Comparison of ENCODE assay signal across 20 cellular contexts in the genomic region with DNA sequence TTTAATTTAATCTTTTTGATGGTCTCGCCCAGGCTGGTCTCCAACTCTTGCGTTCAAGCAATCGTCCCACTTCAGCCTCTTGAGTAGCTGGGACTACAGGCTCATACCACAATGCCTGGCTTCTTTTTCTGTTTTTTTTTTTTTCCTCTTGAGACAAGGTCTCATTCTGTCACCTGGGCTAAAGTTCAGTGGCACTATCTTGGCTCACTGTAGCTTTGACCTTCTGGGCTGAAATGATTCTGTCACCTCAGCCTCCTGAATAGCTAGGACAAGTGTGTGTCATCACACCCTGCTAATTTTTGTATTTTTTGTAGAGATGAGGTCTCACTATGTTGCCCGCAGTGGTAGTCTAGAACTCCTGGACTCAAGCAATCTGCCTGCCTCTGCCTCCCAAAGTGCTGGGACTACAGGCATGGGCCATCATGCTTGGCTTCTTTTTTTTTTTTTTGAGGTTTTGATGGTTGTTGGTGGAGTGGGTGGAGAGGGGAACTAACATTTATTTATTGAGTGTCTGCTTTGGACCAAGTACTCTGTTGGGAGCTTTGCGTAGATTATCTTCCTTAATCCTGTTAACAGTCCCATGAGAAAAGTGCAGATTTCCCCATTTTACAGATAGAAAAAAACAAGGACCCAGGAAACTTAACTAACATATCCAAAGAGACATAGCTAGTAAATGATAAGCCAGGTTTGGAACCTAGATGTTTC.
"Had no signal": no experiment of that assay in that cellular context is flagged by ENCODE, and none has a peak within 500 bp of the region (broad histone marks: within the 10 kb centered on the region; RNA-seq: fewer than 3 reads in every experiment).

No MANE protein-coding gene starts in this region.

- H3K27me3 ChIP-seq: brain microvascular endothelial cell, foreskin keratinocyte had no signal

- H3K4me3 ChIP-seq: lung, thoracic aorta had no signal

- H3K36me3 Mint-ChIP-seq: immature natural killer cell had no signal

- H3K27ac ChIP-seq: brain microvascular endothelial cell, foreskin keratinocyte, thoracic aorta had no signal

- H3K36me3 ChIP-seq: brain microvascular endothelial cell, thoracic aorta had no signal

- H3K4me1 ChIP-seq: foreskin keratinocyte had no signal

- H3K27ac Mint-ChIP-seq: activated CD8-positive, alpha-beta T cell treated with anti-CD3 and anti-CD28 coated beads, Interleukin-2, amount 10 ng/mL, durations not matched to agents 7 days and 5 days; activated naive CD8-positive, alpha-beta T cell; activated T-cell treated with anti-CD3 and anti-CD28 coated beads, Interleukin-2, amount 50 U/mL, for 72 hours; immature natural killer cell had no signal

- H3K9me3 ChIP-seq: thoracic aorta had no signal

- H3K27me3 Mint-ChIP-seq: activated naive CD8-positive, alpha-beta T cell; central memory CD8-positive, alpha-beta T cell had no signal

- DNase-seq: activated CD4-positive, alpha-beta T cell treated with anti-CD3 and anti-CD28 coated beads for 48 hours; activated CD8-positive, alpha-beta memory T cell treated with anti-CD3 and anti-CD28 coated beads, Interleukin-2, amount 50 U/mL, for 48 hours; activated CD8-positive, alpha-beta T cell treated with anti-CD3 and anti-CD28 coated beads, Interleukin-2, amount 10 ng/mL, durations not matched to agents 7 days and 5 days; activated gamma-delta T cell treated with Interleukin-2 at 50 U/mL for 16 hours; activated T-cell treated with anti-CD3 and anti-CD28 coated beads, Interleukin-2, amount 50 U/mL, for 72 hours; brain microvascular endothelial cell; cortex of kidney; effector memory CD4-positive, alpha-beta T cell; foreskin keratinocyte; head of caudate nucleus; immature natural killer cell; midbrain; retina; stimulated activated CD4-positive, alpha-beta T cell treated with anti-CD3 and anti-CD28 coated beads, Interleukin-4, amount 100 ng/mL, for 4 hours; stimulated activated CD8-positive, alpha-beta memory T cell treated with anti-CD3 and anti-CD28 coated beads, Interleukin-4, amount 100 ng/mL, for 48 hours; T-helper 2 cell had no signal

- ATAC-seq: activated CD8-positive, alpha-beta T cell treated with anti-CD3 and anti-CD28 coated beads, Interleukin-2, amount 10 ng/mL, durations not matched to agents 7 days and 5 days; activated T-cell treated with anti-CD3 and anti-CD28 coated beads, Interleukin-2, amount 50 U/mL, for 72 hours; foreskin keratinocyte had no signal

- H3K4me3 Mint-ChIP-seq: activated CD8-positive, alpha-beta T cell treated with anti-CD3 and anti-CD28 coated beads, Interleukin-2, amount 10 ng/mL, durations not matched to agents 7 days and 5 days; activated naive CD8-positive, alpha-beta T cell; activated T-cell treated with anti-CD3 and anti-CD28 coated beads, Interleukin-2, amount 50 U/mL, for 72 hours; central memory CD8-positive, alpha-beta T cell; immature natural killer cell had no signal

- H3K9me3 Mint-ChIP-seq: activated T-cell treated with anti-CD3 and anti-CD28 coated beads, Interleukin-2, amount 50 U/mL, for 72 hours; central memory CD8-positive, alpha-beta T cell; immature natural killer cell had no signal
